ENCODE assay signal across 6 cellular contexts in genomic region chr3:94772402-94772801, GRCh38.
"Had no signal": no experiment of that assay in that cellular context is flagged by ENCODE, and none has a peak within 500 bp of the region (broad histone marks: within the 10 kb centered on the region; RNA-seq: fewer than 3 reads in every experiment).

No MANE protein-coding gene starts in this region.

- DNase-seq: IMR-90, KBM-7 had no signal

- ATAC-seq: HepG2, K562 had no signal

- H3K27ac ChIP-seq: HL-60 had no signal

- H3K36me3 Mint-ChIP-seq: IgD-negative memory B cell had no signal

- H3K4me1 Mint-ChIP-seq: IgD-negative memory B cell had no signal

- H3K27ac Mint-ChIP-seq: IgD-negative memory B cell had no signal

- H3K4me3 ChIP-seq: K562 had no signal

- H3K4me3 Mint-ChIP-seq: IgD-negative memory B cell had no signal

- H3K27me3 Mint-ChIP-seq: IgD-negative memory B cell had no signal
